Comparison of ENCODE assay signal across 1 cellular context in genomic region chr3:150742141-150742523, GRCh38.
TF ChIP-seq lines count a peak whose summit lies in the region.

No MANE protein-coding gene starts in this region.

TF ChIP-seq in endothelial cell of umbilical vein, 7 proteins besides CTCF, POLR2A, EP300 and RAD21:
- TF ChIP-seq FOS (IDR thresholded peaks at IDR 0.05; ENCODE audit: borderline replicate concordance, insufficient read depth, low read length) (no peak), POLR2AphosphoS5 (IDR thresholded peaks at IDR 0.05; ENCODE audit: insufficient read depth, low read depth, low read length) (no peak), MYC (IDR thresholded peaks at IDR 0.05; ENCODE audit: low read depth, low read length) (no peak), EZH2 (IDR thresholded peaks at IDR 0.05; ENCODE audit: borderline replicate concordance, low read depth, low read length, severe bottlenecking) (no peak), MAX (IDR thresholded peaks at IDR 0.05; ENCODE audit: insufficient read depth, insufficient read length) (no peak), GATA2 (IDR thresholded peaks at IDR 0.05; ENCODE audit: insufficient read depth, insufficient read length, low read depth, low read length) (no peak), JUN (IDR thresholded peaks at IDR 0.05; ENCODE audit: borderline replicate concordance, insufficient read depth, insufficient read length, low read depth) (no peak)
